In genomic region chr3:154971341-154971740, GRCh38 we compare ENCODE assay signal across 16 cellular contexts.
DNase-seq lines count a peak whose midpoint lies in the region; ATAC-seq and TF ChIP-seq lines count a peak whose summit lies in the region.
"Had no signal": no experiment of that assay in that cellular context is flagged by ENCODE, and none has a peak within 500 bp of the region (broad histone marks: within the 10 kb centered on the region; RNA-seq: fewer than 3 reads in every experiment).

No MANE protein-coding gene starts in this region.

- peak; percentile 88 for DNase-seq in AG10803 (ENCODE audit: low read depth)
- peak; percentile 8 for DNase-seq in OCI-M1 (lab: John Stamatoyannopoulos, UW)
- DNase-seq in fibroblast of gingiva (ENCODE audit: low read depth) = peak; percentile 76
- DNase-seq in renal cortical epithelial cell (ENCODE audit: low read depth) = peak; percentile 45
- no peak for DNase-seq in NCI-H446 treated with DMSO at 0.1 percent for 48 hours (lab: John Stamatoyannopoulos, UW)
- no peak for DNase-seq in NK-92 treated with Interleukin-12 subunit alpha and Interleukin-12 subunit beta, amount 100 ng/mL, for 24 hours (lab: John Stamatoyannopoulos, UW)
- DNase-seq: activated CD4-positive, alpha-beta T cell treated with anti-CD3 and anti-CD28 coated beads for 48 hours; activated T-cell treated with anti-CD3 and anti-CD28 coated beads for 4 hours; caudate nucleus; heart right ventricle; psoas muscle; Right ventricle myocardium superior; stimulated activated CD4-positive, alpha-beta T cell treated with anti-CD3 and anti-CD28 coated beads, Interleukin-15, amount 100 ng/mL, for 24 hours had no signal

- H3K4me3 ChIP-seq in AG10803 (ENCODE audit: low read length) = peak overlapping the region; percentile 27
- H3K4me3 ChIP-seq: heart right ventricle, psoas muscle had no signal

- TF ChIP-seq CTCF in AG10803 (conservative IDR thresholded peaks at IDR 0.05; ENCODE audit: low read length) = no peak

- ATAC-seq in GM18511 (IDR thresholded peaks at IDR 0.05; ENCODE audit: unreplicated experiment) = no peak
- ATAC-seq in GM21423 (IDR thresholded peaks at IDR 0.05; ENCODE audit: unreplicated experiment) = no peak
- ATAC-seq: activated naive CD4-positive, alpha-beta T cell treated with anti-CD3 and anti-CD28 coated beads, Interleukin-2, amount 50 U/mL, for 72 hours had no signal

Comparison
In these comparisons a context has a peak if more than half of its experiments do, and no peak if none do; other contexts are left out.
1. DNase-seq: peak in AG10803 (single experiment), OCI-M1 (single experiment), fibroblast of gingiva (single experiment) and renal cortical epithelial cell (single experiment); none in NCI-H446 treated with DMSO at 0.1 percent for 48 hours (single experiment) and NK-92 treated with Interleukin-12 subunit alpha and Interleukin-12 subunit beta, amount 100 ng/mL, for 24 hours (single experiment).